18 cellular contexts compared by ENCODE assay signal in genomic region chr20:48210111-48211029, GRCh38.
"Had no signal": no experiment of that assay in that cellular context is flagged by ENCODE, and none has a peak within 500 bp of the region (broad histone marks: within the 10 kb centered on the region; RNA-seq: fewer than 3 reads in every experiment).

No MANE protein-coding gene starts in this region.

- H3K4me3 Mint-ChIP-seq: endodermal cell; natural killer cell treated with Interleukin-12 subunit alpha and Interleukin-12 subunit beta and Interleukin-15 and Interleukin-18, amount 100 ng/mL, for 72 hours; type B pancreatic cell had no signal

- H3K79me2 ChIP-seq: parathyroid adenoma had no signal

- H3K27ac Mint-ChIP-seq: endodermal cell; natural killer cell treated with Interleukin-12 subunit alpha and Interleukin-12 subunit beta and Interleukin-15 and Interleukin-18, amount 100 ng/mL, for 72 hours; type B pancreatic cell had no signal

- ATAC-seq: foreskin keratinocyte; left lobe of liver; natural killer cell treated with Interleukin-12 subunit alpha and Interleukin-12 subunit beta and Interleukin-15 and Interleukin-18, amount 100 ng/mL, for 72 hours; sciatic nerve had no signal

- H3K4me3 ChIP-seq: colonic mucosa, lung, prostate gland, skin epidermis had no signal

- H3K27ac ChIP-seq: colonic mucosa, foreskin keratinocyte, parathyroid adenoma, prostate gland, skin epidermis had no signal

- H3K36me3 ChIP-seq: colonic mucosa, prostate gland had no signal

- H2AFZ ChIP-seq: parathyroid adenoma had no signal

- H3K27me3 ChIP-seq: colonic mucosa had no signal

- H3K36me3 Mint-ChIP-seq: natural killer cell treated with Interleukin-12 subunit alpha and Interleukin-12 subunit beta and Interleukin-15 and Interleukin-18, amount 100 ng/mL, for 72 hours; type B pancreatic cell had no signal

- H3K9me3 Mint-ChIP-seq: endodermal cell; natural killer cell treated with Interleukin-12 subunit alpha and Interleukin-12 subunit beta and Interleukin-15 and Interleukin-18, amount 100 ng/mL, for 72 hours; type B pancreatic cell had no signal

- DNase-seq: colonic mucosa; dermis blood vessel endothelial cell; endodermal cell; erythroblast; foreskin keratinocyte; head of caudate nucleus; hypothalamus; kidney glomerular epithelial cell; midbrain; stimulated activated naive CD4-positive, alpha-beta T cell had no signal

- H3K9me3 ChIP-seq: colonic mucosa, prostate gland had no signal

- H3K4me1 ChIP-seq: colonic mucosa, foreskin keratinocyte, parathyroid adenoma, prostate gland had no signal
